ENCODE assay signal across 21 cellular contexts in the genomic region with DNA sequence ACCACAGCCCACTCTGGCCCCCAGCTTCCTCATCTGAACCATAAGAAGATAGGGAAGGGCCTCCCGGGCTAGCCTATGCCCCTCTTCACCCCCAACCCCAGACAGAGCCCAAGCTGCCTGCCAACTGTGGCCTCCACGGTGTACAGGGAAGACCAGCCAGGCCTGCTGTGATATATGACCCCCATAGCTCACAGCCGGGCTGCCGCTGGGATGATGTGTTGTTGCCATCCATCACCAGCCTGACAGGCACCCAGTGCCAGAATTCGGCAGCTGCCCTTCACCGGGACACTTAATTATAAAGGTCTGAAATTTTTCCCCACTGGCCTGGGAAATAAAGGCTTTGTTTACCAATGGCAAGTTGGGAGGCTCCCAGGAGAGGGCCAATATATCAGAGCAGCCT.
DNase-seq lines count a peak whose midpoint lies in the region; ATAC-seq and TF ChIP-seq lines count a peak whose summit lies in the region.
"Had no signal": no experiment of that assay in that cellular context is flagged by ENCODE, and none has a peak within 500 bp of the region (broad histone marks: within the 10 kb centered on the region; RNA-seq: fewer than 3 reads in every experiment).

No MANE protein-coding gene starts in this region.

- no peaks in the 10 kb centered on the region for H3K9me2 ChIP-seq in MM.1S (replicated peaks; ENCODE audit: insufficient read depth, low read length)

- peak overlapping the region; percentile 53 for H3K27ac ChIP-seq in endodermal cell (ENCODE audit: low read depth, low read length)
- peak overlapping the region; percentile 77 to 87 (median 80) for H3K27ac ChIP-seq in gastrocnemius medialis
- H3K27ac ChIP-seq in MM.1S (ENCODE audit: low read length): no peak overlapping the region
- H3K27ac ChIP-seq: C4-2B, GM23248 had no signal

- DNase-seq in ELF-1 (ENCODE audit: low read depth, low spot score): peak; percentile 49
- peak; percentile 15 for DNase-seq in NCI-H2171 (lab: John Stamatoyannopoulos, UW)
- DNase-seq in endodermal cell: no peak
- DNase-seq in gastrocnemius medialis: peak; percentile 62 to 85
- DNase-seq in WTC11 (ENCODE audit: low spot score): no peak
- DNase-seq in MM.1S: no peak
- DNase-seq: CD8-positive, alpha-beta memory T cell; DMS79; GM23248; H9; KBM-7; NCI-H1105; NCI-H146; NCI-H2029; NCI-H510A; NCI-H774; NK-92 treated with Interleukin-12 subunit alpha and Interleukin-12 subunit beta, amount 100 ng/mL, for 24 hours; SIG-M5 had no signal

- no peaks in the 10 kb centered on the region for H4K20me1 ChIP-seq in MM.1S (ENCODE audit: insufficient read depth, low read length)

- H2AFZ ChIP-seq in MM.1S (ENCODE audit: low read length): no peak overlapping the region
- H2AFZ ChIP-seq: GM23248 had no signal

- H3K27me3 ChIP-seq in endodermal cell (ENCODE audit: control insufficient read depth, insufficient read depth, low read length, poor library complexity, severe bottlenecking) (no peaks in the 10 kb centered on the region), gastrocnemius medialis (no peaks in the 10 kb centered on the region), MM.1S (replicated peaks; ENCODE audit: insufficient read depth, low read length) (peaks cover 34% of the 10 kb centered on the region)

- 62 to 83% methylated on average over 5 to 6 of the region's 6 CpGs for WGBS in endodermal cell (ENCODE audit: insufficient coverage in 1 of 2, insufficient read length in 1 of 2), 2 experiments

- H3K9me3 ChIP-seq in endodermal cell (ENCODE audit: control insufficient read depth, low read length): no peaks in the 10 kb centered on the region
- no peaks in the 10 kb centered on the region for H3K9me3 ChIP-seq in gastrocnemius medialis
- no peaks in the 10 kb centered on the region for H3K9me3 ChIP-seq in MM.1S (replicated peaks; ENCODE audit: insufficient read depth, low read length)

- intact Hi-C loops in gastrocnemius medialis (cut with DNase I; ENCODE audit: low total_unique reads): no loop called here

- H3K9me3 Mint-ChIP-seq in endodermal cell (peaks cover 2% of the 10 kb centered on the region), WTC11 (peaks cover 9% of the 10 kb centered on the region)

- no peaks in the 10 kb centered on the region for H3F3A ChIP-seq in MM.1S (ENCODE audit: insufficient read depth, low read length)

- no peak overlapping the region for H3K4me2 ChIP-seq in MM.1S (ENCODE audit: low read depth, low read length)

- ATAC-seq in gastrocnemius medialis (peak; percentile 71 to 78), HG03196 (IDR thresholded peaks at IDR 0.05; ENCODE audit: unreplicated experiment) (no peak), WTC11 (no peak)
- ATAC-seq: SK-N-SH treated with all-trans-retinoic acid at 6 μM for 48 hours had no signal

- peaks cover 2% of the 10 kb centered on the region for H3K4me1 Mint-ChIP-seq in endodermal cell
- peaks cover 9% of the 10 kb centered on the region for H3K4me1 Mint-ChIP-seq in WTC11
- H3K4me1 Mint-ChIP-seq: CD8-positive, alpha-beta memory T cell had no signal

- no peak for TF ChIP-seq POLR2A in gastrocnemius medialis (IDR thresholded peaks at IDR 0.05)

- H3K4me3 ChIP-seq in endodermal cell (ENCODE audit: low read length) (no peak overlapping the region), gastrocnemius medialis (no peak overlapping the region), MM.1S (ENCODE audit: low read length) (no peak overlapping the region)
- H3K4me3 ChIP-seq: GM23248 had no signal

- no peaks in the 10 kb centered on the region for H3K4me1 ChIP-seq in endodermal cell (ENCODE audit: control insufficient read depth, insufficient read depth, low read length)
- peaks cover 35 to 61% of the 10 kb centered on the region in 2 donors for H3K4me1 ChIP-seq in gastrocnemius medialis
- H3K4me1 ChIP-seq in MM.1S (ENCODE audit: low read length): no peaks in the 10 kb centered on the region

- H3K27me3 Mint-ChIP-seq in endodermal cell (ENCODE audit: insufficient read depth): peaks cover 32% of the 10 kb centered on the region
- H3K27me3 Mint-ChIP-seq in WTC11 (ENCODE audit: low read depth): no peaks in the 10 kb centered on the region

- no peak overlapping the region for H3K4me3 Mint-ChIP-seq in endodermal cell
- no peak overlapping the region for H3K4me3 Mint-ChIP-seq in WTC11
- H3K4me3 Mint-ChIP-seq: CD8-positive, alpha-beta memory T cell; H9 had no signal

- no peak overlapping the region for H3K27ac Mint-ChIP-seq in endodermal cell
- H3K27ac Mint-ChIP-seq in WTC11: no peak overlapping the region
- H3K27ac Mint-ChIP-seq: CD8-positive, alpha-beta memory T cell; H9 had no signal

- H3K36me3 ChIP-seq in endodermal cell (ENCODE audit: control insufficient read depth, insufficient read depth, low read length): no peaks in the 10 kb centered on the region
- H3K36me3 ChIP-seq in gastrocnemius medialis: no peaks in the 10 kb centered on the region
- H3K36me3 ChIP-seq in MM.1S (replicated peaks; ENCODE audit: insufficient read depth, low read length): no peaks in the 10 kb centered on the region

- H3K9ac ChIP-seq in endodermal cell (ENCODE audit: extremely low read depth, low read length, poor library complexity, severe bottlenecking) (no peak overlapping the region), MM.1S (ENCODE audit: low read length) (no peak overlapping the region)
- H3K9ac ChIP-seq: GM23248 had no signal

- TF ChIP-seq CTCF in endodermal cell (conservative IDR thresholded peaks at IDR 0.05) (no peak), gastrocnemius medialis (IDR thresholded peaks at IDR 0.05 in 4 of 5, conservative IDR thresholded peaks at IDR 0.05 in 1 of 5) (no peak), WTC11 (IDR thresholded peaks at IDR 0.05) (no peak), MM.1S (IDR thresholded peaks at IDR 0.05; ENCODE audit: low read length) (no peak)

- in situ Hi-C loops in gastrocnemius medialis (cut with MboI; ENCODE audit: low sequenced_read_pairs in 4 of 4): no loop called here

- CTCF ChIA-PET in WTC11 (lab: Charles Lee): no interaction called here

- H3K79me2 ChIP-seq in MM.1S (ENCODE audit: low read length): no peaks in the 10 kb centered on the region

- H3K36me3 Mint-ChIP-seq in endodermal cell (ENCODE audit: low read depth) (no peaks in the 10 kb centered on the region), WTC11 (no peaks in the 10 kb centered on the region)
- H3K36me3 Mint-ChIP-seq: CD8-positive, alpha-beta memory T cell had no signal

- POLR2A ChIA-PET in WTC11 (lab: Charles Lee): no interaction called here

TF ChIP-seq in WTC11, 78 proteins besides CTCF, POLR2A, EP300 and RAD21:
- TF ChIP-seq RELA (CRISPR knock-in tag; IDR thresholded peaks at IDR 0.05; ENCODE audit: borderline replicate concordance): no peak
- TF ChIP-seq EMX1 (CRISPR knock-in tag; IDR thresholded peaks at IDR 0.05): no peak

Comparison
In these comparisons a context has a peak if more than half of its experiments do, and no peak if none do; other contexts are left out.
1. DNase-seq: peak in ELF-1 (single experiment), NCI-H2171 (single experiment) and gastrocnemius medialis (2 of 2); none in endodermal cell (single experiment), WTC11 (single experiment) and MM.1S (single experiment).
2. ATAC-seq: peak in gastrocnemius medialis (2 of 2); none in HG03196 (single experiment) and WTC11 (single experiment).